In genomic region chr17:30477758-30478115, GRCh38 we compare ENCODE assay signal across 8 cellular contexts. TPM values are rescaled to one million over a fixed set of nuclear protein-coding genes. Genes with fewer than 3 reads are reported as not detected.
DNase-seq lines count a peak whose midpoint lies in the region; ATAC-seq lines count a peak whose summit lies in the region.

No MANE protein-coding gene starts in this region.

- peak overlapping the region; percentile 86 for H2AFZ ChIP-seq in ACC112 (ENCODE audit: low read length, unreplicated experiment)

- H3K36me3 Mint-ChIP-seq in natural killer cell treated with Interleukin-12 subunit alpha and Interleukin-12 subunit beta and Interleukin-15 and Interleukin-18, amount 100 ng/mL, for 72 hours, result peaks cover 12% of the 10 kb centered on the region

- peaks cover 24 to 34% of the 10 kb centered on the region in 2 donors for H3K4me1 Mint-ChIP-seq in natural killer cell treated with Interleukin-12 subunit alpha and Interleukin-12 subunit beta and Interleukin-15 and Interleukin-18, amount 100 ng/mL, for 72 hours (ENCODE audit: low read depth in 2 of 2)

- ATAC-seq in GM18868 (IDR thresholded peaks at IDR 0.05; ENCODE audit: unreplicated experiment), result peak; percentile 24
- ATAC-seq in natural killer cell treated with Interleukin-12 subunit alpha and Interleukin-12 subunit beta and Interleukin-15 and Interleukin-18, amount 100 ng/mL, for 72 hours, result peak; percentile 8 to 15

- H3K27me3 Mint-ChIP-seq in natural killer cell treated with Interleukin-12 subunit alpha and Interleukin-12 subunit beta and Interleukin-15 and Interleukin-18, amount 100 ng/mL, for 72 hours, result no peaks in the 10 kb centered on the region

- H3K79me2 ChIP-seq in ACC112 (ENCODE audit: control insufficient read depth, insufficient read depth, low read length, unreplicated experiment), result peaks cover 40% of the 10 kb centered on the region

- H3K27ac ChIP-seq in ACC112 (ENCODE audit: low read depth, low read length) (peak overlapping the region; percentile 88), SK-N-MC (peak overlapping the region; percentile 75), epithelial cell of prostate (peak overlapping the region; percentile 62)

- peaks cover under 1% of the 10 kb centered on the region for H3K4me1 ChIP-seq in ACC112 (ENCODE audit: control insufficient read depth, insufficient read depth, low read length, unreplicated experiment)

- H3K4me3 Mint-ChIP-seq in natural killer cell treated with Interleukin-12 subunit alpha and Interleukin-12 subunit beta and Interleukin-15 and Interleukin-18, amount 100 ng/mL, for 72 hours, result peak overlapping the region; percentile 96

- H3K9me3 Mint-ChIP-seq in natural killer cell treated with Interleukin-12 subunit alpha and Interleukin-12 subunit beta and Interleukin-15 and Interleukin-18, amount 100 ng/mL, for 72 hours, result no peaks in the 10 kb centered on the region

- peak overlapping the region; percentile 91 to 96 for H3K27ac Mint-ChIP-seq in natural killer cell treated with Interleukin-12 subunit alpha and Interleukin-12 subunit beta and Interleukin-15 and Interleukin-18, amount 100 ng/mL, for 72 hours

- H3K27me3 ChIP-seq in ACC112 (ENCODE audit: insufficient read depth, low read length), result no peaks in the 10 kb centered on the region

- H3K9ac ChIP-seq in SK-N-MC (ENCODE audit: insufficient read length), result peak overlapping the region; percentile 97

- H3K4me3 ChIP-seq in ACC112 (ENCODE audit: low read depth, low read length), result peak overlapping the region; percentile 97
- H3K4me3 ChIP-seq in SK-N-MC, result peak overlapping the region; percentile 92

- H3K9me3 ChIP-seq in SK-N-MC (ENCODE audit: low read depth, low read length), result no peaks in the 10 kb centered on the region

- no peak for DNase-seq in SK-N-MC (ENCODE audit: low read depth, low spot score)
- no peak for DNase-seq in epithelial cell of prostate (ENCODE audit: low read depth, low spot score)
- DNase-seq in natural killer cell treated with Interleukin-12 subunit alpha and Interleukin-12 subunit beta and Interleukin-15 and Interleukin-18, amount 100 ng/mL, for 72 hours (ENCODE audit: low spot score), result no peak
- no peak for DNase-seq in stimulated activated CD4-positive, alpha-beta T cell treated with anti-CD3 and anti-CD28 coated beads, Interleukin-15, amount 100 ng/mL, for 24 hours
- DNase-seq in activated gamma-delta T cell treated with Interleukin-2 at 50 U/mL for 16 hours, result no peak
- DNase-seq in NCI-H524 (lab: John Stamatoyannopoulos, UW), result no peak

- H3K36me3 ChIP-seq in ACC112 (ENCODE audit: insufficient read depth, low read length) (peaks cover 17% of the 10 kb centered on the region), SK-N-MC (ENCODE audit: insufficient read depth, low read length) (peaks cover 21% of the 10 kb centered on the region)

RNA-seq across cellular contexts. Expression of gene GOSR1, which starts 0.5 kb away (rescaled TPM):
- total RNA-seq in natural killer cell treated with Interleukin-12 subunit alpha and Interleukin-12 subunit beta and Interleukin-15 and Interleukin-18, amount 100 ng/mL, for 72 hours, result 10 to 100 TPM; 59.2 to 62.0 TPM
